ENCODE assay signal across 29 cellular contexts in the genomic region with DNA sequence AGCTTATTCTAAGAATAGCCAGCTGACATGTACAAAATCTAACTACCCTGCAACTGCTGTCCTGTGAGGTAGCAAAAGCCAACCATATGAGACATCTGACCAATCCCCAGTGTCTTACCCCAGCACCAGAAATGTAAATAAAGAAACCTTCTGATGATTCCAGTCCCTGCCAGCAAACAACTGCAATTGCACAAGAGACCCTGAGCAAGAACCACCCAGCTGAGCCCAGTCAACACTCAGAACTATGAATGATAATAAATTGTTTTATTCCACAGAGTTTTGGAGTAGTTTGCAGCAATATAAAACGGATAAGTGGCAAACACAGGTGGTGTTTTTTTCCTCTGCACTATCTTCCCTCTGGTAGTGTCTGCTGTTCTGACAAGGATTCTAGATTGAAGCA.
"Had no signal": no experiment of that assay in that cellular context is flagged by ENCODE, and none has a peak within 500 bp of the region (broad histone marks: within the 10 kb centered on the region; RNA-seq: fewer than 3 reads in every experiment).

No MANE protein-coding gene starts in this region.

- H3K4me3 ChIP-seq: stomach, suprapubic skin, testis, thoracic aorta, thyroid gland, tibial artery, tibial nerve, transverse colon, upper lobe of left lung, upper lobe of right lung, uterus, vagina had no signal

- H3K4me3 Mint-ChIP-seq: stimulated activated effector memory CD8-positive, alpha-beta T cell treated with anti-CD3 and anti-CD28 coated beads, Interleukin-12 subunit alpha, Interleukin-12 subunit beta, amount 100 ng/mL, for 72 hours; stimulated activated memory B cell treated with anti-CD40 and anti-IgM and Interleukin-4, amounts not matched to agents 10 μg/mL and 1 μg/mL and 100 μg/mL, for 72 hours; stimulated activated naive B cell treated with anti-CD40 and anti-IgM and Interleukin-4, amounts not matched to agents 10 μg/mL and 1 μg/mL and 100 μg/mL, for 72 hours; stimulated activated naive CD8-positive, alpha-beta T cell treated with anti-CD3 and anti-CD28 coated beads, Interleukin-15, amount 100 ng/mL, for 72 hours; stimulated activated naive CD8-positive, alpha-beta T cell treated with anti-CD3 and anti-CD28 coated beads, Interleukin-15, Interleukin-2, amounts not matched to agents 100 ng/mL and 50 ng/mL, for 24 hours; type B pancreatic cell had no signal

- H3K9me3 Mint-ChIP-seq: stimulated activated naive CD8-positive, alpha-beta T cell treated with anti-CD3 and anti-CD28 coated beads, Interleukin-15, Interleukin-2, amounts not matched to agents 100 ng/mL and 50 ng/mL, for 24 hours had no signal

- H3K27me3 Mint-ChIP-seq: stimulated activated memory B cell treated with anti-CD40 and anti-IgM and Interleukin-4, amounts not matched to agents 10 μg/mL and 1 μg/mL and 100 μg/mL, for 72 hours had no signal

- H3K4me1 Mint-ChIP-seq: stimulated activated effector memory CD8-positive, alpha-beta T cell treated with anti-CD3 and anti-CD28 coated beads, Interleukin-12 subunit alpha, Interleukin-12 subunit beta, amount 100 ng/mL, for 72 hours; stimulated activated memory B cell treated with anti-CD40 and anti-IgM and Interleukin-4, amounts not matched to agents 10 μg/mL and 1 μg/mL and 100 μg/mL, for 72 hours; stimulated activated naive CD8-positive, alpha-beta T cell treated with anti-CD3 and anti-CD28 coated beads, Interleukin-15, amount 100 ng/mL, for 72 hours had no signal

- H3K4me1 ChIP-seq: stomach, suprapubic skin, testis, thyroid gland, tibial artery, tibial nerve, upper lobe of left lung, upper lobe of right lung, uterus, vagina had no signal

- H3K9me3 ChIP-seq: suprapubic skin, testis, thoracic aorta, thyroid gland, upper lobe of right lung, uterus, vagina had no signal

- H3K27ac Mint-ChIP-seq: stimulated activated effector memory CD8-positive, alpha-beta T cell treated with anti-CD3 and anti-CD28 coated beads, Interleukin-12 subunit alpha, Interleukin-12 subunit beta, amount 100 ng/mL, for 72 hours; stimulated activated memory B cell treated with anti-CD40 and anti-IgM and Interleukin-4, amounts not matched to agents 10 μg/mL and 1 μg/mL and 100 μg/mL, for 72 hours; stimulated activated naive B cell treated with anti-CD40 and anti-IgM and Interleukin-4, amounts not matched to agents 10 μg/mL and 1 μg/mL and 100 μg/mL, for 72 hours; stimulated activated naive CD8-positive, alpha-beta T cell treated with anti-CD3 and anti-CD28 coated beads, Interleukin-15, amount 100 ng/mL, for 72 hours; stimulated activated naive CD8-positive, alpha-beta T cell treated with anti-CD3 and anti-CD28 coated beads, Interleukin-15, Interleukin-2, amounts not matched to agents 100 ng/mL and 50 ng/mL, for 24 hours; type B pancreatic cell had no signal

- FAIRE-seq: urothelium cell line had no signal

- H3K36me3 Mint-ChIP-seq: stimulated activated effector memory CD8-positive, alpha-beta T cell treated with anti-CD3 and anti-CD28 coated beads, Interleukin-12 subunit alpha, Interleukin-12 subunit beta, amount 100 ng/mL, for 72 hours; stimulated activated memory B cell treated with anti-CD40 and anti-IgM and Interleukin-4, amounts not matched to agents 10 μg/mL and 1 μg/mL and 100 μg/mL, for 72 hours; type B pancreatic cell had no signal

- H3K27me3 ChIP-seq: stomach, suprapubic skin, testis, thyroid gland, tibial artery, tibial nerve, upper lobe of left lung, upper lobe of right lung, uterus, vagina had no signal

- H3K36me3 ChIP-seq: stomach, suprapubic skin, thoracic aorta, thyroid gland, tibial artery, tibial nerve, transverse colon, upper lobe of left lung, upper lobe of right lung, uterus, vagina had no signal

- H3K27ac ChIP-seq: stomach, suprapubic skin, testis, thoracic aorta, thyroid gland, tibial artery, tibial nerve, transverse colon, upper lobe of left lung, upper lobe of right lung, uterus, vagina had no signal

- ATAC-seq: stimulated activated memory B cell treated with anti-CD40 and anti-IgM and Interleukin-4, amounts not matched to agents 10 μg/mL and 1 μg/mL and 100 μg/mL, for 72 hours; stimulated activated naive B cell treated with anti-CD40 and anti-IgM and Interleukin-4, amounts not matched to agents 10 μg/mL and 1 μg/mL and 100 μg/mL, for 72 hours; stimulated activated naive CD8-positive, alpha-beta T cell treated with anti-CD3 and anti-CD28 coated beads, Interleukin-15, amount 100 ng/mL, for 72 hours; stimulated activated naive CD8-positive, alpha-beta T cell treated with anti-CD3 and anti-CD28 coated beads, Interleukin-15, Interleukin-2, amounts not matched to agents 100 U/mL and 50 U/mL, for 24 hours; upper lobe of right lung had no signal

- DNase-seq: stimulated activated CD4-positive, alpha-beta T cell treated with anti-CD3 and anti-CD28 coated beads, Interleukin-2, amount 100 ng/mL, for 48 hours; stimulated activated CD4-positive, alpha-beta T cell treated with anti-CD3 and anti-CD28 coated beads, Interleukin-4, amount 100 ng/mL, for 1 hour; stimulated activated CD4-positive, alpha-beta T cell treated with anti-CD3 and anti-CD28 coated beads, Interleukin-4, amount 100 ng/mL, for 24 hours; stimulated activated CD4-positive, alpha-beta T cell treated with anti-CD3 and anti-CD28 coated beads, Interleukin-4, amount 100 ng/mL, for 4 hours; stimulated activated CD8-positive, alpha-beta memory T cell treated with anti-CD3 and anti-CD28 coated beads, Interleukin-4, amount 100 ng/mL, for 48 hours; stimulated activated naive B cell treated with anti-CD40 and anti-IgM and Interleukin-4, amounts not matched to agents 10 μg/mL and 1 μg/mL and 100 μg/mL, for 72 hours; stimulated activated naive CD4-positive, alpha-beta T cell; stimulated activated naive CD4-positive, alpha-beta T cell treated with Interleukin-2 at 50 U/mL for 16 hours; stimulated activated naive CD8-positive, alpha-beta T cell treated with anti-CD3 and anti-CD28 coated beads, Interleukin-15, amount 100 ng/mL, for 72 hours; stimulated activated naive CD8-positive, alpha-beta T cell treated with anti-CD3 and anti-CD28 coated beads, Interleukin-15, Interleukin-2, amounts not matched to agents 100 U/mL and 50 U/mL, for 24 hours; stomach; substantia nigra; testis; thyroid gland; tibial artery; transverse colon; trophoblast cell; upper lobe of left lung; upper lobe of right lung; uterus had no signal
